11 cellular contexts compared by ENCODE assay signal in the genomic region with DNA sequence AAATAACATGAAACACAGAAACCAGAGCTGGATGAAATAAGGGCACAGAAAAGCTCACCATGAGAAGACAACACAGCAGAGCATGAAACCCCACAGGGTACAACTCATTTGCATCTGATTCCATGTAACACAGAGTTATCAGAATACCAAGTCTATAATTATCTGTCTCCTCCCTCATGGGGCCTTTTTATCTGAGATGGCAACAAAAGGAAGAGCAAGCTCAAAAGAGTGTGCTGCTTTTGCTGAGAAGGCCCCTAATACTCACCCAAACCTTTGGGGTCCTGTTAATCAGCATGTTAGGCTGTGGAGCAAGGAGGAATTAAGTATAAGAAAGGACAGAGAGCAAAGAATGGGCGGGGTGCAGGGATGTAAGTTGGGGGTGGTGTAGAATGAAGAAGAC. TPM values are rescaled to one million over a fixed set of nuclear protein-coding genes. Genes with fewer than 3 reads are reported as not detected.
DNase-seq lines count a peak whose midpoint lies in the region; ATAC-seq and TF ChIP-seq lines count a peak whose summit lies in the region.
"Not testable (repeated sequence)": the region's sequence is repeated elsewhere in the genome, so short reads cannot be mapped to it uniquely, and the experiment has no call there.
"Had no signal": no experiment of that assay in that cellular context is flagged by ENCODE, and none has a peak within 500 bp of the region (broad histone marks: within the 10 kb centered on the region; RNA-seq: fewer than 3 reads in every experiment).

No MANE protein-coding gene starts in this region.

- H3K4me3 Mint-ChIP-seq in dendritic cell treated with granulocyte-macrophage colony-stimulating factor and Interleukin-4, amounts not matched to agents 40 ng/mL and 50 ng/mL, for 4 days; memory B cell: not testable (repeated sequence)

- TF ChIP-seq CTCF in A673 (conservative IDR thresholded peaks at IDR 0.05; ENCODE audit: low read depth, low read length); VCaP (conservative IDR thresholded peaks at IDR 0.05); neutrophil (IDR thresholded peaks at IDR 0.05); transverse colon (IDR thresholded peaks at IDR 0.05): not testable (repeated sequence)

- H3K9me3 ChIP-seq in A673 (ENCODE audit: low read depth, low read length, poor library complexity, severe bottlenecking); neutrophil; transverse colon: not testable (repeated sequence)

- not testable (repeated sequence) for TF ChIP-seq POLR2A in transverse colon (IDR thresholded peaks at IDR 0.05)

- H3K27ac ChIP-seq in A673 (ENCODE audit: low read depth, low read length, poor library complexity, severe bottlenecking) (peak overlapping the region; percentile 69), VCaP (peak overlapping the region; percentile 78), neutrophil (peak overlapping the region; percentile 57), transverse colon (peak overlapping the region; percentile 28 to 80 (median 71))

- intact Hi-C loops in A673 (cut with micrococcal nuclease; ENCODE audit: unreplicated experiment); dendritic cell treated with granulocyte-macrophage colony-stimulating factor and Interleukin-4, amounts not matched to agents 40 ng/mL and 50 ng/mL, for 4 days (cut with micrococcal nuclease); transverse colon (cut with DNase I; ENCODE audit: low total_unique reads): not testable (repeated sequence)

- H3K27me3 Mint-ChIP-seq in dendritic cell treated with granulocyte-macrophage colony-stimulating factor and Interleukin-4, amounts not matched to agents 40 ng/mL and 50 ng/mL, for 4 days; memory B cell: not testable (repeated sequence)

- BruUV-seq in A673 (replicated peaks; lab: Mats Ljungman, UMichigan), result not testable (repeated sequence)

- DNase-seq in A673 (ENCODE audit: low spot score); memory B cell (ENCODE audit: low spot score in 2 of 2); transverse colon: not testable (repeated sequence)
- DNase-seq in COR-L47 (lab: John Stamatoyannopoulos, UW), result peak; percentile 8
- DNase-seq in NCI-H2227 treated with DMSO at 0.1 percent for 48 hours (lab: John Stamatoyannopoulos, UW), result peak; percentile 21

- in situ Hi-C loops in transverse colon (cut with MboI; ENCODE audit: low pct_ligation_motif_present in 1 of 4, low pct_unique_long_range_greater_than_20kb in 1 of 4, low sequenced_read_pairs in 3 of 4), result not testable (repeated sequence)

- ATAC-seq in memory B cell (ENCODE audit: low read depth), result not testable (repeated sequence)

- peak overlapping the region; percentile 39 for H3K27ac Mint-ChIP-seq in dendritic cell treated with granulocyte-macrophage colony-stimulating factor and Interleukin-4, amounts not matched to agents 40 ng/mL and 50 ng/mL, for 4 days
- H3K27ac Mint-ChIP-seq in memory B cell, result peak overlapping the region; percentile 76

- POLR2A ChIA-PET in A673 (lab: Charles Lee; ENCODE audit: low non-redundant PET), result not testable (repeated sequence)

- H3K4me1 Mint-ChIP-seq in dendritic cell treated with granulocyte-macrophage colony-stimulating factor and Interleukin-4, amounts not matched to agents 40 ng/mL and 50 ng/mL, for 4 days (ENCODE audit: low read depth), result peaks cover 24% of the 10 kb centered on the region
- not testable (repeated sequence) for H3K4me1 Mint-ChIP-seq in memory B cell

- H3K9me3 Mint-ChIP-seq in dendritic cell treated with granulocyte-macrophage colony-stimulating factor and Interleukin-4, amounts not matched to agents 40 ng/mL and 50 ng/mL, for 4 days; memory B cell: not testable (repeated sequence)

- CTCF ChIA-PET in A673 (lab: Charles Lee), result not testable (repeated sequence)

- H3K36me3 ChIP-seq in A673 (ENCODE audit: insufficient read depth, low read length, poor library complexity, severe bottlenecking) (peaks cover 12% of the 10 kb centered on the region), neutrophil (peaks cover 97% of the 10 kb centered on the region), transverse colon (peaks cover 0 to 33% (median under 1%) of the 10 kb centered on the region in 4 donors)

- not testable (repeated sequence) for H3K4me3 ChIP-seq in A673 (ENCODE audit: low read depth, low read length, poor library complexity, severe bottlenecking); neutrophil (ENCODE audit: low read depth in 1 of 2, low read length in 1 of 2); transverse colon

- H3K27me3 ChIP-seq in A673 (replicated peaks; ENCODE audit: insufficient read depth, low read depth, low read length, poor library complexity); neutrophil; transverse colon: not testable (repeated sequence)

- not testable (repeated sequence) for TF ChIP-seq EP300 in transverse colon (IDR thresholded peaks at IDR 0.05; ENCODE audit: low read depth)

- 82 to 100% methylated on average over 1 of the region's 1 CpG for WGBS in transverse colon (ENCODE audit: low coverage in 1 of 2), 2 donors

- H3K4me1 ChIP-seq in A673 (ENCODE audit: insufficient read depth, low read length, poor library complexity, severe bottlenecking), result peaks cover 25% of the 10 kb centered on the region
- peaks cover 26 to 28% of the 10 kb centered on the region in 2 experiments for H3K4me1 ChIP-seq in neutrophil (ENCODE audit: control insufficient read depth in 1 of 2, insufficient read depth in 1 of 2, low read depth in 1 of 2, low read length in 1 of 2)
- H3K4me1 ChIP-seq in transverse colon, result peaks cover 4 to 28% (median 14%) of the 10 kb centered on the region in 4 donors

- peaks cover 84% of the 10 kb centered on the region for H3K36me3 Mint-ChIP-seq in dendritic cell treated with granulocyte-macrophage colony-stimulating factor and Interleukin-4, amounts not matched to agents 40 ng/mL and 50 ng/mL, for 4 days (ENCODE audit: low read depth)
- peaks cover 27% of the 10 kb centered on the region for H3K36me3 Mint-ChIP-seq in memory B cell

RNA-seq across cellular contexts. Expression of gene CA4, which starts 36.6 kb away (rescaled TPM):
- not detected in 2 replicates for total RNA-seq in A673 (2021)
- 100 to 1,000 TPM in 3 of 4 donors, 10 to 100 TPM in 1; 15.7 to 359 (median 246) TPM for total RNA-seq in transverse colon
- total RNA-seq: Daoy, G401, H4 had no signal

Comparison
In these comparisons a context has a peak if more than half of its experiments do, and no peak if none do; other contexts are left out.
1. RNA of gene CA4, which starts 36.6 kb away (total RNA-seq): 15.7 to 359 TPM in transverse colon; not detected in A673; every median in the first group is over 10 times any median in the second.
2. Peak in every context shown above with its lines, with median percentiles within 50 percentile points of each other: H3K27ac ChIP-seq.